ENCODE assay signal across 14 cellular contexts in the genomic region with DNA sequence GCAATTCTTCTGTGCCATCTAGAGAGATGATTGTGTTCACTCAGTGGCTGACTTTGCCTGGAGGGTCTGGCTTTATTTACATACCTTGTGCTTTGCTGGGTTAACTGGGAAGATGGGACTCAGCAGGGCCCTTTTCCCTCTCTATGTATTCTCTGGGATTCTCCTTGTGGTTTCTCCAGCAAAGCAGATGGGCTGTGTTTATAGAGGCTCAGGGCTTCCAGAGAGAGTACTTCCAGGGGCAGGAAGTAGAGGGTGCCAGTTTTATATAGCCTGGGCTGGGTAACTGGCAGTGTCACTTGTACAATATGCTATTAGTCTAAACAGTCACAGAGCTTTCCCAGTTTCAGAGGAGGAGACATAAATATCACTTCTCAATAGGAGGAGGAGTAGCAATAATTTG.
DNase-seq lines count a peak whose midpoint lies in the region; ATAC-seq and TF ChIP-seq lines count a peak whose summit lies in the region.
"Had no signal": no experiment of that assay in that cellular context is flagged by ENCODE, and none has a peak within 500 bp of the region (broad histone marks: within the 10 kb centered on the region; RNA-seq: fewer than 3 reads in every experiment).

No MANE protein-coding gene starts in this region.

- intact Hi-C loops in CD4-positive, alpha-beta T cell (cut with DNase I, micrococcal nuclease): no loop called here

- no peak overlapping the region for H3K4me3 Mint-ChIP-seq in activated naive CD4-positive, alpha-beta T cell treated with anti-CD3 and anti-CD28 coated beads, Interleukin-2, amount 50 U/mL, for 24 hours
- no peak overlapping the region for H3K4me3 Mint-ChIP-seq in CD4-positive, alpha-beta T cell
- H3K4me3 Mint-ChIP-seq: B cell; CD4-positive, alpha-beta memory T cell; H9 had no signal

- H3K9me3 Mint-ChIP-seq in activated naive CD4-positive, alpha-beta T cell treated with anti-CD3 and anti-CD28 coated beads, Interleukin-2, amount 50 U/mL, for 24 hours: no peaks in the 10 kb centered on the region
- peaks cover 8% of the 10 kb centered on the region for H3K9me3 Mint-ChIP-seq in CD4-positive, alpha-beta T cell
- H3K9me3 Mint-ChIP-seq: H9 had no signal

- H3K27ac ChIP-seq in CD4-positive, alpha-beta T cell (ENCODE audit: low read depth, low read length): no peak overlapping the region
- H3K27ac ChIP-seq: KMS-11 had no signal

- no peaks in the 10 kb centered on the region for H3K9me3 ChIP-seq in CD4-positive, alpha-beta T cell (ENCODE audit: control insufficient read depth, low read length)

- POLR2A ChIA-PET in CD4-positive, alpha-beta T cell (lab: Charles Lee): no interaction called here

- no peaks in the 10 kb centered on the region for H3K27me3 ChIP-seq in CD4-positive, alpha-beta T cell (ENCODE audit: control insufficient read depth, insufficient read depth, low read length)

- no peaks in the 10 kb centered on the region for H3K36me3 Mint-ChIP-seq in activated naive CD4-positive, alpha-beta T cell treated with anti-CD3 and anti-CD28 coated beads, Interleukin-2, amount 50 U/mL, for 24 hours
- no peaks in the 10 kb centered on the region for H3K36me3 Mint-ChIP-seq in CD4-positive, alpha-beta T cell (ENCODE audit: low read depth)
- H3K36me3 Mint-ChIP-seq: CD4-positive, alpha-beta memory T cell had no signal

- peak overlapping the region; percentile 1 for H3K27ac Mint-ChIP-seq in activated naive CD4-positive, alpha-beta T cell treated with anti-CD3 and anti-CD28 coated beads, Interleukin-2, amount 50 U/mL, for 24 hours
- no peak overlapping the region for H3K27ac Mint-ChIP-seq in CD4-positive, alpha-beta T cell
- H3K27ac Mint-ChIP-seq: B cell; CD4-positive, alpha-beta memory T cell; H9 had no signal

- DNase-seq in activated naive CD4-positive, alpha-beta T cell treated with anti-CD3 and anti-CD28 coated beads, Interleukin-2, amount 50 U/mL, for 16 hours: no peak
- peak; percentile 55 to 90 for DNase-seq in NCI-H446 (lab: John Stamatoyannopoulos, UW)
- peak; percentile 21 for DNase-seq in cerebellum (ENCODE audit: low spot score)
- no peak for DNase-seq in CD4-positive, alpha-beta T cell
- DNase-seq in NK-92 (lab: John Stamatoyannopoulos, UW; ENCODE audit: unreplicated experiment): no peak
- no peak for DNase-seq in GM19238 (ENCODE audit: insufficient read length, low spot score)
- DNase-seq: ACHN; CD4-positive, alpha-beta memory T cell; GOT3; H9 had no signal

- no peaks in the 10 kb centered on the region for H3K4me1 Mint-ChIP-seq in activated naive CD4-positive, alpha-beta T cell treated with anti-CD3 and anti-CD28 coated beads, Interleukin-2, amount 50 U/mL, for 24 hours
- H3K4me1 Mint-ChIP-seq in CD4-positive, alpha-beta T cell (ENCODE audit: low read depth): no peaks in the 10 kb centered on the region
- H3K4me1 Mint-ChIP-seq: B cell; CD4-positive, alpha-beta memory T cell; H9 had no signal

- CTCF ChIA-PET in CD4-positive, alpha-beta T cell (lab: Charles Lee): no interaction called here

- TF ChIP-seq CTCF in CD4-positive, alpha-beta T cell (IDR thresholded peaks at IDR 0.05): no peak

- no peaks in the 10 kb centered on the region for H3K27me3 Mint-ChIP-seq in activated naive CD4-positive, alpha-beta T cell treated with anti-CD3 and anti-CD28 coated beads, Interleukin-2, amount 50 U/mL, for 24 hours
- H3K27me3 Mint-ChIP-seq in CD4-positive, alpha-beta T cell: no peaks in the 10 kb centered on the region
- H3K27me3 Mint-ChIP-seq: B cell; CD4-positive, alpha-beta memory T cell had no signal

- no peak for ATAC-seq in CD4-positive, alpha-beta T cell (ENCODE audit: poor library complexity)
- ATAC-seq: GM12878 had no signal

Comparison
In these comparisons a context has a peak if more than half of its experiments do, and no peak if none do; other contexts are left out.
1. DNase-seq: peak in NCI-H446 (2 of 2) and cerebellum (single experiment); none in activated naive CD4-positive, alpha-beta T cell treated with anti-CD3 and anti-CD28 coated beads, Interleukin-2, amount 50 U/mL, for 16 hours (single experiment), CD4-positive, alpha-beta T cell (0 of 10), NK-92 (single experiment) and GM19238 (single experiment).